3 cellular contexts compared by ENCODE assay signal in genomic region chr17:20500346-20500745, GRCh38. TPM values are rescaled to one million over a fixed set of nuclear protein-coding genes. Genes with fewer than 3 reads are reported as not detected.
"Had no signal": no experiment of that assay in that cellular context is flagged by ENCODE, and none has a peak within 500 bp of the region (broad histone marks: within the 10 kb centered on the region; RNA-seq: fewer than 3 reads in every experiment).

No MANE protein-coding gene starts in this region.

RNA-seq across cellular contexts. Expression of gene LGALS9B, which starts 33.0 kb away (rescaled TPM):
- total RNA-seq: LHCN-M2, M059J, MCF 10A had no signal
